ENCODE assay signal across 8 cellular contexts in the genomic region with DNA sequence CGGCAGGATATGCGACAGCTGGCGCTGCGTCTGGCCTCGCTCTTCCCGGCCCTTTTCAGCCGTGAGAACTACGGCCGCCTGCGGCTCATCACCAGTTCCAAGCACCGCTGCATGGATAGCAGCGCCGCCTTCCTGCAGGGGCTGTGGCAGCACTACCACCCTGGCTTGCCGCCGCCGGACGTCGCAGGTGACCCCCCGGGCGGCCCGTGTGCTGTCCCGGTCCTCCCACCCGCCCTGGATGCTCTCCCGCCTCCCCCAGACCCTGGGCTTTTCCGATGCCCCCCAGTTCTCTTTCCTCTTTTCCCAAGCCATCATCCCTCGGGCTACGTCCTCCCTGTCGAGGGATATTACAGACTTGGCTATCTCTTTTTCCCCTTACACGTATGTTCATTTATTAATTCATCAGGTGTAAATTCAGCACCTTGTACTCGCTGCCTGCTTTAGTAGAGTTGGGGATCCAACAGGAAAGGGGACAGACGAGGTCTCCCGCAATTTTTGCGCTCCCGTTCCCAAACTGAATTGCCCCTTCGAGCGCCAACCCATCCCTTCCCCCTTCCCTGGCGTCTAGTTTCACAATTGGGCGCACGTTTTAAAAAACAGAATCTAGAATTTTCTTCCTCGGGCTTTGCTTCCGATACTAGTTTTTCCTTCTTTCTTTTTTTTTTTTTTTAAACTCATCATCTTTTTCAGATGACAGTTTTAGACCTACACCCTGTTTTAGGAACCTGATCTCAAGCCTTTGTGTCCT.
DNase-seq lines count a peak whose midpoint lies in the region; ATAC-seq and TF ChIP-seq lines count a peak whose summit lies in the region.

No MANE protein-coding gene starts in this region.

- peaks cover 2% of the 10 kb centered on the region for H3K36me3 ChIP-seq in brain microvascular endothelial cell (replicated peaks)

- H3K4me1 Mint-ChIP-seq in T-helper 2 cell treated with Interferon-gamma antibody and Interleukin-4, amounts not matched to agents 5 μg/mL and 100 μg/mL, for 36 hours (ENCODE audit: low read depth) = peaks cover 19% of the 10 kb centered on the region

- H3K4me3 ChIP-seq in brain microvascular endothelial cell (ENCODE audit: low read depth, low read length) (peak overlapping the region; percentile 92), skin epidermis (peak overlapping the region; percentile 69 to 98 (median 93))

- peak; percentile 65 for ATAC-seq in GM21786 (IDR thresholded peaks at IDR 0.05; ENCODE audit: unreplicated experiment)

- no peaks in the 10 kb centered on the region for H3K27me3 ChIP-seq in brain microvascular endothelial cell (replicated peaks)

- H3K9me3 Mint-ChIP-seq in T-helper 2 cell treated with Interferon-gamma antibody and Interleukin-4, amounts not matched to agents 5 μg/mL and 100 μg/mL, for 36 hours = no peaks in the 10 kb centered on the region

- in situ Hi-C loops in KBM-7 (cut with MboI; ENCODE audit: low pct_unique_long_range_greater_than_20kb, low sequenced_read_pairs) (no loop called here), brain microvascular endothelial cell (cut with HindIII; ENCODE audit: low pct_ligation_motif_present, low sequenced_read_pairs) (no loop called here)

- H3K4me3 Mint-ChIP-seq in T-helper 2 cell treated with Interferon-gamma antibody and Interleukin-4, amounts not matched to agents 5 μg/mL and 100 μg/mL, for 36 hours = peak overlapping the region; percentile 85

- peaks cover 8% of the 10 kb centered on the region for H3K27me3 Mint-ChIP-seq in T-helper 2 cell treated with Interferon-gamma antibody and Interleukin-4, amounts not matched to agents 5 μg/mL and 100 μg/mL, for 36 hours (ENCODE audit: low read depth)

- peak; percentile 72 for TF ChIP-seq CTCF in GM10266 (IDR thresholded peaks at IDR 0.05; ENCODE audit: control insufficient read depth, insufficient read depth, low read depth, missing control alignments)
- TF ChIP-seq CTCF in brain microvascular endothelial cell (IDR thresholded peaks at IDR 0.05; ENCODE audit: low read depth, low read length, missing control alignments) = peak; percentile 80

- H3K27ac Mint-ChIP-seq in T-helper 2 cell treated with Interferon-gamma antibody and Interleukin-4, amounts not matched to agents 5 μg/mL and 100 μg/mL, for 36 hours = peak overlapping the region; percentile 73

- H3K36me3 Mint-ChIP-seq in T-helper 2 cell treated with Interferon-gamma antibody and Interleukin-4, amounts not matched to agents 5 μg/mL and 100 μg/mL, for 36 hours (ENCODE audit: low read depth) = peaks cover 5% of the 10 kb centered on the region

- H3K27ac ChIP-seq in brain microvascular endothelial cell = peak overlapping the region; percentile 71
- peak overlapping the region in 20 of 21 experiments; percentile 22 to 90 (median 83) for H3K27ac ChIP-seq in skin epidermis

- peak; percentile 64 for DNase-seq in GM10266 (ENCODE audit: extremely low spot score)
- peak; percentile 50 for DNase-seq in KBM-7
- peak; percentile 53 for DNase-seq in T-helper 2 cell treated with Interferon-gamma antibody and Interleukin-4, amounts not matched to agents 5 μg/mL and 100 μg/mL, for 36 hours (ENCODE audit: low spot score)
- peak; percentile 45 for DNase-seq in brain microvascular endothelial cell
- DNase-seq in iPS-NIHi11 (ENCODE audit: low spot score) = peak; percentile 82
- DNase-seq in NCI-H2107 (lab: John Stamatoyannopoulos, UW) = no peak
